Comparison of ENCODE assay signal across 1 cellular context in genomic region chr12:52444647-52445595, GRCh38.
TF ChIP-seq lines count a peak whose summit lies in the region.

No MANE protein-coding gene starts in this region.

TF ChIP-seq in A549, 52 proteins besides CTCF, POLR2A, EP300 and RAD21:
- TF ChIP-seq RNF2 (IDR thresholded peaks at IDR 0.05; ENCODE audit: borderline replicate concordance, low read depth) = no peak
- no peak for TF ChIP-seq HES2 (IDR thresholded peaks at IDR 0.05)
TF ChIP-seq in A549: peak in this region for 0.
